33 cellular contexts compared by ENCODE assay signal in the genomic region with DNA sequence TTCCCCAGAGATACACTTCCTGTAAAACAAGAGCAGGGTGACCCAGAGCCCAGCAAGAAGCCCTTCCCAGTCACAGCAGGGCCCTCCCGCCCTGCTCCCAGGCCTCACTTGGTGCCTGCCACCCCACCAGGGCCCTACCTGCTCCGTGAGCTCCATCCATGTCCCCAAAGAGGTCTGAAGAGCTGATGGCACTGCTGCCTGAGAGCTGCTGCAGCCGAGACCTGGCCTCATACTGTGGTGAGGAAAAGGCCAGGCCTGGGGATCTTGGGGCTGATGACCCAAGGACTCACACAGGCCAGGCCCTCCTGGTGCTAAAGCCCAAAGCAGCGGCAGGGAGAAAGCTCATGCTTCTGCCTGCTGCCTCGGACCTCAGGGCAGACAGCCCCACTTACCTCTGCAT.
"Had no signal": no experiment of that assay in that cellular context is flagged by ENCODE, and none has a peak within 500 bp of the region (broad histone marks: within the 10 kb centered on the region; RNA-seq: fewer than 3 reads in every experiment).

No MANE protein-coding gene starts in this region.

- H3K9me3 ChIP-seq: body of pancreas, breast epithelium, Peyer's patch had no signal

- H3K27ac ChIP-seq: body of pancreas, breast epithelium, Peyer's patch, WERI-Rb-1 had no signal

- ATAC-seq: activated CD8-positive, alpha-beta memory T cell treated with anti-CD3 and anti-CD28 coated beads, Interleukin-2, amount 10 ng/mL, durations not matched to agents 7 days and 5 days; body of pancreas; PC-3; Right ventricle myocardium inferior; SK-N-SH treated with all-trans-retinoic acid at 6 μM for 48 hours; T-cell had no signal

- H3K4me3 ChIP-seq: body of pancreas, breast epithelium, Peyer's patch had no signal

- H3K27ac Mint-ChIP-seq: activated CD4-positive, alpha-beta memory T cell treated with anti-CD3 and anti-CD28 coated beads, Interleukin-2, amount 10 ng/mL, durations not matched to agents 7 days and 5 days; activated CD8-positive, alpha-beta memory T cell treated with anti-CD3 and anti-CD28 coated beads, Interleukin-2, amount 10 ng/mL, durations not matched to agents 7 days and 5 days; activated naive CD4-positive, alpha-beta T cell treated with anti-CD3 and anti-CD28 coated beads, Interleukin-2, amount 10 ng/mL, durations not matched to agents 7 days and 5 days; activated naive CD8-positive, alpha-beta T cell treated with anti-CD3 and anti-CD28 coated beads for 36 hours; activated T-helper 2 cell treated with anti-CD3 and anti-CD28 coated beads, Interferon-gamma antibody, Interleukin-2, Interleukin-4, amounts not matched to agents 10 μg/mL and 5 μg/mL and 100 μg/mL, durations not matched to agents 14 hours and 24 hours and 36 hours; T-cell had no signal

- H3K9me3 Mint-ChIP-seq: activated CD4-positive, alpha-beta memory T cell treated with anti-CD3 and anti-CD28 coated beads, Interleukin-2, amount 10 ng/mL, durations not matched to agents 7 days and 5 days; activated naive CD4-positive, alpha-beta T cell treated with anti-CD3 and anti-CD28 coated beads, Interleukin-2, amount 10 ng/mL, durations not matched to agents 7 days and 5 days; activated naive CD8-positive, alpha-beta T cell treated with anti-CD3 and anti-CD28 coated beads for 36 hours; activated T-helper 2 cell treated with anti-CD3 and anti-CD28 coated beads, Interferon-gamma antibody, Interleukin-2, Interleukin-4, amounts not matched to agents 10 μg/mL and 5 μg/mL and 100 μg/mL, durations not matched to agents 14 hours and 24 hours and 36 hours; T-cell had no signal

- H3K27me3 Mint-ChIP-seq: activated CD4-positive, alpha-beta memory T cell treated with anti-CD3 and anti-CD28 coated beads, Interleukin-2, amount 10 ng/mL, durations not matched to agents 7 days and 5 days; activated CD8-positive, alpha-beta memory T cell treated with anti-CD3 and anti-CD28 coated beads, Interleukin-2, amount 10 ng/mL, durations not matched to agents 7 days and 5 days; activated naive CD4-positive, alpha-beta T cell treated with anti-CD3 and anti-CD28 coated beads, Interleukin-2, amount 10 ng/mL, durations not matched to agents 7 days and 5 days; activated naive CD8-positive, alpha-beta T cell treated with anti-CD3 and anti-CD28 coated beads for 36 hours; T-cell had no signal

- H3K4me3 Mint-ChIP-seq: activated CD4-positive, alpha-beta memory T cell treated with anti-CD3 and anti-CD28 coated beads, Interleukin-2, amount 10 ng/mL, durations not matched to agents 7 days and 5 days; activated CD8-positive, alpha-beta memory T cell treated with anti-CD3 and anti-CD28 coated beads, Interleukin-2, amount 10 ng/mL, durations not matched to agents 7 days and 5 days; activated naive CD4-positive, alpha-beta T cell treated with anti-CD3 and anti-CD28 coated beads, Interleukin-2, amount 10 ng/mL, durations not matched to agents 7 days and 5 days; activated naive CD8-positive, alpha-beta T cell treated with anti-CD3 and anti-CD28 coated beads for 36 hours; T-cell had no signal

- H3K27me3 ChIP-seq: body of pancreas, breast epithelium, Peyer's patch had no signal

- H3K4me1 ChIP-seq: body of pancreas, breast epithelium, Peyer's patch had no signal

- DNase-seq: activated CD4-positive, alpha-beta memory T cell treated with anti-CD3 and anti-CD28 coated beads, Interleukin-2, amount 10 ng/mL, durations not matched to agents 7 days and 5 days; activated CD4-positive, alpha-beta T cell treated with anti-CD3 and anti-CD28 coated beads for 1 hour; activated CD4-positive, alpha-beta T cell treated with anti-CD3 and anti-CD28 coated beads for 48 hours; activated CD4-positive, CD25-positive, alpha-beta regulatory T cell; activated CD8-positive, alpha-beta memory T cell treated with anti-CD3 and anti-CD28 coated beads for 24 hours; activated CD8-positive, alpha-beta memory T cell treated with anti-CD3 and anti-CD28 coated beads, Interleukin-2, amount 10 ng/mL, durations not matched to agents 7 days and 5 days; activated CD8-positive, alpha-beta memory T cell treated with anti-CD3 and anti-CD28 coated beads, Interleukin-2, amount 50 U/mL, for 48 hours; activated gamma-delta T cell treated with Interleukin-2 at 50 U/mL for 16 hours; activated naive CD4-positive, alpha-beta T cell treated with anti-CD3 and anti-CD28 coated beads, Interleukin-2, amount 10 ng/mL, durations not matched to agents 7 days and 5 days; activated naive CD8-positive, alpha-beta T cell treated with anti-CD3 and anti-CD28 coated beads for 36 hours; body of pancreas; NCI-H1105; NCI-H1417 treated with DMSO at 0.1 percent for 48 hours; NCI-H1694; NCI-H1930; NCI-H2081 treated with DMSO at 0.1 percent for 48 hours; NCI-H226; NCI-H446 treated with DMSO at 0.1 percent for 48 hours; NCI-H524; NCI-H69; NCI-H82; PC-3; Peyer's patch; RPMI8226; SIG-M5; T-cell; T-helper 2 cell; T-helper 9 cell; WERI-Rb-1 had no signal
